In the genomic region with DNA sequence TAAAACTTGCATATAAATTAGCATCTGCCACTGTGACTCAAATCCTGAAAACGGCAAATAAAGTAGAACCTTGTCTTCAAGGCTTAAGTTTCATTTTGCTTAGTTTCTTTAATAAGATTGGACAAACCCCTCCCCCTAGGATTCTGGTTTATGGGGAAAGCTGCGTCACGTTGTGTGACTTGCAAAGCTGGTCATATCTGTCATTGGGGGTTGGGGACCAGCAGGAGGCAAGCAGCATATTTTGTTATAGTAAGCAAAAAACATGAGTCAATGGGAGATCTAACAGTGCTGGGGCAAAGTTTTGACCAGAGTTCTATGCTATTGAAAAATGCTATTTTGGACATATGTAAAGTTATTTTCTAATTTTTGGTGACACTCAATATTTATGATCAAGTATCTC, we compare ENCODE assay signal across 9 cellular contexts.
DNase-seq lines count a peak whose midpoint lies in the region; ATAC-seq and TF ChIP-seq lines count a peak whose summit lies in the region.
"Had no signal": no experiment of that assay in that cellular context is flagged by ENCODE, and none has a peak within 500 bp of the region (broad histone marks: within the 10 kb centered on the region; RNA-seq: fewer than 3 reads in every experiment).

No MANE protein-coding gene starts in this region.

- H3K9me3 Mint-ChIP-seq in activated naive CD8-positive, alpha-beta T cell treated with anti-CD3 and anti-CD28 coated beads for 36 hours = no peaks in the 10 kb centered on the region
- H3K9me3 Mint-ChIP-seq: activated naive CD8-positive, alpha-beta T cell treated with anti-CD3 and anti-CD28 coated beads, Interleukin-2, amount 10 ng/mL, durations not matched to agents 7 days and 5 days had no signal

- ATAC-seq in upper lobe of right lung = no peak

- TF ChIP-seq CTCF in upper lobe of right lung (IDR thresholded peaks at IDR 0.05) = no peak

- no peak overlapping the region for H3K27ac ChIP-seq in upper lobe of right lung

- H3K36me3 Mint-ChIP-seq in activated naive CD8-positive, alpha-beta T cell treated with anti-CD3 and anti-CD28 coated beads for 36 hours = no peaks in the 10 kb centered on the region
- H3K36me3 Mint-ChIP-seq: activated naive CD8-positive, alpha-beta T cell treated with anti-CD3 and anti-CD28 coated beads, Interleukin-2, amount 10 ng/mL, durations not matched to agents 7 days and 5 days had no signal

- peak overlapping the region; percentile 86 for H3K9ac ChIP-seq in adipocyte (ENCODE audit: low read length)

- H3K4me1 Mint-ChIP-seq in activated naive CD8-positive, alpha-beta T cell treated with anti-CD3 and anti-CD28 coated beads for 36 hours = no peaks in the 10 kb centered on the region
- H3K4me1 Mint-ChIP-seq: activated naive CD8-positive, alpha-beta T cell treated with anti-CD3 and anti-CD28 coated beads, Interleukin-2, amount 10 ng/mL, durations not matched to agents 7 days and 5 days had no signal

- H3K27me3 ChIP-seq in adipocyte (replicated peaks; ENCODE audit: control insufficient read depth, insufficient read depth, low read length) = no peaks in the 10 kb centered on the region
- H3K27me3 ChIP-seq in upper lobe of right lung = no peaks in the 10 kb centered on the region
- H3K27me3 ChIP-seq in H7 (ENCODE audit: control insufficient read depth, insufficient read depth, low read length) = no peaks in the 10 kb centered on the region

- H3K27ac Mint-ChIP-seq in activated naive CD8-positive, alpha-beta T cell treated with anti-CD3 and anti-CD28 coated beads for 36 hours = no peak overlapping the region
- H3K27ac Mint-ChIP-seq: activated naive CD8-positive, alpha-beta T cell treated with anti-CD3 and anti-CD28 coated beads, Interleukin-2, amount 10 ng/mL, durations not matched to agents 7 days and 5 days had no signal

- peak; percentile 54 for DNase-seq in NCI-H748 (lab: John Stamatoyannopoulos, UW; ENCODE audit: unreplicated experiment)
- DNase-seq in NCI-H748 treated with DMSO at 0.1 percent for 48 hours (lab: John Stamatoyannopoulos, UW) = no peak
- peak; percentile 75 for DNase-seq in adipocyte (ENCODE audit: low read depth)
- DNase-seq in iris pigment epithelial cell (ENCODE audit: low read depth) = peak; percentile 43
- DNase-seq in upper lobe of right lung = no peak
- no peak for DNase-seq in activated naive CD8-positive, alpha-beta T cell treated with anti-CD3 and anti-CD28 coated beads for 36 hours
- no peak for DNase-seq in NCI-H2081 treated with DMSO at 0.1 percent for 48 hours (lab: John Stamatoyannopoulos, UW)
- DNase-seq in H7 = no peak
- DNase-seq: activated naive CD8-positive, alpha-beta T cell treated with anti-CD3 and anti-CD28 coated beads, Interleukin-2, amount 10 ng/mL, durations not matched to agents 7 days and 5 days had no signal

- no peaks in the 10 kb centered on the region for H3K9me3 ChIP-seq in adipocyte (ENCODE audit: control insufficient read depth, low read length)
- no peaks in the 10 kb centered on the region for H3K9me3 ChIP-seq in upper lobe of right lung

- intact Hi-C loops in upper lobe of right lung (cut with DNase I) = no loop called here

- H3K36me3 ChIP-seq in adipocyte (ENCODE audit: control insufficient read depth, insufficient read depth, low read length, severe bottlenecking) (no peaks in the 10 kb centered on the region), upper lobe of right lung (no peaks in the 10 kb centered on the region), H7 (replicated peaks; ENCODE audit: control insufficient read depth, insufficient read depth, low read length) (no peaks in the 10 kb centered on the region)

- no peaks in the 10 kb centered on the region for H3K4me1 ChIP-seq in adipocyte (ENCODE audit: control insufficient read depth, insufficient read depth, low read length)
- no peaks in the 10 kb centered on the region for H3K4me1 ChIP-seq in upper lobe of right lung

- H3K4me3 ChIP-seq in adipocyte (ENCODE audit: low read length) (peak overlapping the region; percentile 88), upper lobe of right lung (peak overlapping the region; percentile 24), H7 (ENCODE audit: insufficient read depth, low read depth, low read length) (no peak overlapping the region)

- H3K27me3 Mint-ChIP-seq in activated naive CD8-positive, alpha-beta T cell treated with anti-CD3 and anti-CD28 coated beads for 36 hours = no peaks in the 10 kb centered on the region
- H3K27me3 Mint-ChIP-seq: activated naive CD8-positive, alpha-beta T cell treated with anti-CD3 and anti-CD28 coated beads, Interleukin-2, amount 10 ng/mL, durations not matched to agents 7 days and 5 days had no signal

- H3K4me3 Mint-ChIP-seq in activated naive CD8-positive, alpha-beta T cell treated with anti-CD3 and anti-CD28 coated beads for 36 hours = no peak overlapping the region
- H3K4me3 Mint-ChIP-seq: activated naive CD8-positive, alpha-beta T cell treated with anti-CD3 and anti-CD28 coated beads, Interleukin-2, amount 10 ng/mL, durations not matched to agents 7 days and 5 days had no signal

Comparison
In these comparisons a context has a peak if more than half of its experiments do, and no peak if none do; other contexts are left out.
1. DNase-seq: peak in NCI-H748 (single experiment), adipocyte (single experiment) and iris pigment epithelial cell (single experiment); none in NCI-H748 treated with DMSO at 0.1 percent for 48 hours (single experiment), upper lobe of right lung (single experiment), activated naive CD8-positive, alpha-beta T cell treated with anti-CD3 and anti-CD28 coated beads for 36 hours (single experiment), NCI-H2081 treated with DMSO at 0.1 percent for 48 hours (single experiment) and H7 (single experiment).